22 cellular contexts compared by ENCODE assay signal in the genomic region with DNA sequence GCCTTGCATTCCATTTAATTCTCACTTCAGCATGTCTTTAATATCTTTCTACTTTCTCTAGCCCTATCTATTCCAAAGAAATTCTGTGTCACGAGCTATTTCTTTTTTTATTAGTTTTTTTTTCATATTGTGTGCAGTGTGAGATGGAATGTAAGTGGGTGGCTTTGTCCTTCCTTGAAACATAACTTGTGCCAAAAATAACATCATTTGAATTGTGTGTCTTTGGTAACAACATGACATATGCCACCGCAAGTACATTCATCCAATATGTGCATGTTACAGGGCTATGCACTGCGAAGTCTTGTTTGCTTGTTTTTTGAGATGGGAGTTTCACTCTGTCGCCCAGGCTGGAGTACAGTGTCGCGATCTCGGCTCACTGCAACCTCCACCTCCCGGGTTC.
"Had no signal": no experiment of that assay in that cellular context is flagged by ENCODE, and none has a peak within 500 bp of the region (broad histone marks: within the 10 kb centered on the region; RNA-seq: fewer than 3 reads in every experiment).

No MANE protein-coding gene starts in this region.

- H3K27ac Mint-ChIP-seq: natural killer cell had no signal

- H3K36me3 ChIP-seq: colonic mucosa, right atrium auricular region, sigmoid colon, stomach, thoracic aorta, transverse colon had no signal

- H3K9me3 ChIP-seq: colonic mucosa, mucosa of descending colon, right atrium auricular region, sigmoid colon, stomach, thoracic aorta, transverse colon had no signal

- H3K79me2 ChIP-seq: hepatocyte had no signal

- H3K27ac ChIP-seq: colonic mucosa, hepatocyte, right atrium auricular region, sigmoid colon, stomach, thoracic aorta, transverse colon had no signal

- H3K4me1 ChIP-seq: colonic mucosa, right atrium auricular region, sigmoid colon, stomach, transverse colon had no signal

- H3K4me3 Mint-ChIP-seq: natural killer cell, neural crest cell had no signal

- H2AFZ ChIP-seq: hepatocyte had no signal

- FAIRE-seq: endometrium, small intestine had no signal

- ATAC-seq: mucosa of descending colon, natural killer cell had no signal

- H3K4me3 ChIP-seq: colonic mucosa, hepatocyte, mucosa of descending colon, right atrium auricular region, sigmoid colon, stomach, thoracic aorta, transverse colon had no signal

- H3K4me1 Mint-ChIP-seq: natural killer cell had no signal

- DNase-seq: cerebellar nuclear complex; colonic mucosa; effector memory CD4-positive, alpha-beta T cell; erythroblast; foreskin melanocyte; head of caudate nucleus; kidney glomerular epithelial cell; mucosa of descending colon; natural killer cell; posterior cingulate gyrus; sigmoid colon; small intestine; stimulated activated CD4-positive, alpha-beta T cell treated with anti-CD3 and anti-CD28 coated beads, Interleukin-12 subunit alpha, Interleukin-12 subunit beta, amount 100 ng/mL, for 4 hours; stimulated activated naive CD4-positive, alpha-beta T cell; stomach; substantia nigra; transverse colon had no signal

- H3K4me2 ChIP-seq: hepatocyte had no signal

- H3K36me3 Mint-ChIP-seq: natural killer cell had no signal

- H3K27me3 ChIP-seq: colonic mucosa, hepatocyte, right atrium auricular region, sigmoid colon, stomach, transverse colon had no signal

- H3K9me3 Mint-ChIP-seq: natural killer cell, neural crest cell had no signal
